Comparison of ENCODE assay signal across 1 cellular context in the genomic region with DNA sequence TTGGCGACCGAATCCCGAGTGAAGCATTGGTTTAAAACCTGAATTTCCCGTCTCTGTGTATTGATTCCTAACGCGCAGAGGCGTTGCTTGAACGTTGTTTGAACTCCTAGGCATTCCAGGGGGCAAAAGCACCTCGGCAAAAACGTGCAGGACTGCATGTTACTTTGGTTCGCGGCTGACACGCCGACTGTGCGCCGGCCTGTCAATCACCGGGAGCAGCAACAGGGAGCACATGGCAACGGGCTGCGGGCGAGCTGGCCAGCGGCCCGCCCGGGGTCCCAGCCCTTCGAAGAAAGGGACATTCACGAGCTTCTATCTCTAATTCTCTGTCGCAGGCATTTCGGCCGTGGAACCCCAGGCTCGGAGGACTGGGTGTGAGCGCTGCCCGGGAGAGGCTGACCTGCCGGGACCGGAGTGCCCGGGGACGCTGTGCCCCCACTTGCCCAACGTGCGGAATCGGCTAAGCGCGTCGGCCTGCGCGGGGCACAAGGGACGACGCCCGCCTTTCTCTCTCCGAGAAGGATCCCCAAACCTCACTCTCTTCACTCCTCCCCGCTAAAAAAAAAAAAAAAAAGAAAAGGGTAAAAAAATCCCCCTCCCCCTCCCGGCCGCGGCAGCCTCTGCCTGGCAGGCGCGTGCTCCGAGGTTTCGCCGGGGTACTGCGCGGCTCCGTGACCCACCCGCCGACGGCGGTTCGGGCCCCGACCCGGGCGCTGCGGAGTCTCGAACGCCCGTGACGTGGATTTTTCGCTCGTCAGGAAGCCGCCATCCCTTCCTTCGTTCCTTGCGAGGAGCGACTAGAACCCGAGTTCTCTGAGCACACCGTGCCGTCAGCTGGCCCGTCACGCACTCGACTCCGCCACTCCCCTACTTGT.
TF ChIP-seq lines count a peak whose summit lies in the region.

No MANE protein-coding gene starts in this region.

TF ChIP-seq in GM12878, 131 proteins besides CTCF, POLR2A, EP300 and RAD21 (continues in another document):
- no peak for TF ChIP-seq SMAD5 (IDR thresholded peaks at IDR 0.05; ENCODE audit: low read depth)
- no peak for TF ChIP-seq KDM1A (IDR thresholded peaks at IDR 0.05; ENCODE audit: borderline replicate concordance)
- no peak for TF ChIP-seq EGR1 (IDR thresholded peaks at IDR 0.05; ENCODE audit: borderline replicate concordance in 1 of 2, low read depth in 2 of 2, low read length in 2 of 2)
- TF ChIP-seq MEF2B (IDR thresholded peaks at IDR 0.05; ENCODE audit: partially characterized antibody, poor library complexity, severe bottlenecking) = no peak
- no peak for TF ChIP-seq SKIL (IDR thresholded peaks at IDR 0.05; ENCODE audit: low read depth, poor library complexity, severe bottlenecking)
- no peak for TF ChIP-seq GABPA (IDR thresholded peaks at IDR 0.05; ENCODE audit: low read depth)
- no peak for TF ChIP-seq KAT2A (conservative IDR thresholded peaks at IDR 0.05; ENCODE audit: control insufficient read depth, low read depth, low read length)
- peak; percentile 14; the same call in 1 of the 2 replicates for TF ChIP-seq BACH1 (IDR thresholded peaks at IDR 0.05; ENCODE audit: borderline replicate concordance)
- TF ChIP-seq MXI1 (IDR thresholded peaks at IDR 0.05; ENCODE audit: low read depth, low read length) = peak; percentile 40
- no peak for TF ChIP-seq SIN3A (IDR thresholded peaks at IDR 0.05; ENCODE audit: low read depth, low read length)
- 0 out of 2 replicates have a peak, but pooled peaks have one; percentile 28 for TF ChIP-seq NBN (IDR thresholded peaks at IDR 0.05)
- no peak for TF ChIP-seq HDAC6 (IDR thresholded peaks at IDR 0.05; ENCODE audit: unreplicated experiment)
- no peak for TF ChIP-seq BRCA1 (IDR thresholded peaks at IDR 0.05; ENCODE audit: low read depth, low read length)
- TF ChIP-seq NFXL1 (IDR thresholded peaks at IDR 0.05; ENCODE audit: borderline replicate concordance) = no peak
- no peak for TF ChIP-seq SREBF2 (IDR thresholded peaks at IDR 0.05; ENCODE audit: low read length)
- TF ChIP-seq IKZF1 (conservative IDR thresholded peaks at IDR 0.05) = no peak
- no peak for TF ChIP-seq SMAD1 (IDR thresholded peaks at IDR 0.05; ENCODE audit: low read depth, partially characterized antibody)
- no peak for TF ChIP-seq NFYA (IDR thresholded peaks at IDR 0.05; ENCODE audit: borderline replicate concordance, low read depth, low read length)
- TF ChIP-seq RBBP5 (conservative IDR thresholded peaks at IDR 0.05) = no peak
- no peak for TF ChIP-seq SMARCA5 (IDR thresholded peaks at IDR 0.05)
- TF ChIP-seq, protein P1, sequence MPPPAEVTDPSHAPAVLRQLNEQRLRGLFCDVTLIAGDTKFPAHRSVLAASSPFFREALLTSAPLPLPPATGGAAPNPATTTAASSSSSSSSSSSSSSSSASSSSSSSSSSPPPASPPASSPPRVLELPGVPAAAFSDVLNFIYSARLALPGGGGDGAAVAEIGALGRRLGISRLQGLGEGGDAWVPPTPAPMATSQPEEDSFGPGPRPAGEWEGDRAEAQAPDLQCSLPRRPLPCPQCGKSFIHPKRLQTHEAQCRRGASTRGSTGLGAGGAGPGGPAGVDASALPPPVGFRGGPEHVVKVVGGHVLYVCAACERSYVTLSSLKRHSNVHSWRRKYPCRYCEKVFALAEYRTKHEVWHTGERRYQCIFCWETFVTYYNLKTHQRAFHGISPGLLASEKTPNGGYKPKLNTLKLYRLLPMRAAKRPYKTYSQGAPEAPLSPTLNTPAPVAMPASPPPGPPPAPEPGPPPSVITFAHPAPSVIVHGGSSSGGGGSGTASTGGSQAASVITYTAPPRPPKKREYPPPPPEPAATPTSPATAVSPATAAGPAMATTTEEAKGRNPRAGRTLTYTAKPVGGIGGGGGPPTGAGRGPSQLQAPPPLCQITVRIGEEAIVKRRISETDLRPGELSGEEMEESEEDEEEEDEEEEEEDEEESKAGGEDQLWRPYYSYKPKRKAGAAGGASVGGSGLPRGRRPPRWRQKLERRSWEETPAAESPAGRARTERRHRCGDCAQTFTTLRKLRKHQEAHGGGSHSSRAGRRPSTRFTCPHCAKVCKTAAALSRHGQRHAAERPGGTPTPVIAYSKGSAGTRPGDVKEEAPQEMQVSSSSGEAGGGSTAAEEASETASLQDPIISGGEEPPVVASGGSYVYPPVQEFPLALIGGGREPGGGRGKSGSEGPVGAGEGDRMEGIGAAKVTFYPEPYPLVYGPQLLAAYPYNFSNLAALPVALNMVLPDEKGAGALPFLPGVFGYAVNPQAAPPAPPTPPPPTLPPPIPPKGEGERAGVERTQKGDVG (CRISPR knock-in tag; IDR thresholded peaks at IDR 0.05) = no peak
- peak; percentile 96 for TF ChIP-seq PKNOX1 (IDR thresholded peaks at IDR 0.05)
- no peak for TF ChIP-seq ZNF592 (IDR thresholded peaks at IDR 0.05)
- no peak for TF ChIP-seq ZBED1 (IDR thresholded peaks at IDR 0.05; ENCODE audit: borderline replicate concordance)
- no peak for TF ChIP-seq MEF2A (IDR thresholded peaks at IDR 0.05; ENCODE audit: insufficient read depth, low read depth, low read length)
- TF ChIP-seq CHD2 (IDR thresholded peaks at IDR 0.05; ENCODE audit: borderline replicate concordance, low read depth, low read length) = no peak
- TF ChIP-seq EZH2 (IDR thresholded peaks at IDR 0.05; ENCODE audit: borderline replicate concordance, control insufficient read depth, low read depth, low read length) = no peak
- TF ChIP-seq CEBPB (IDR thresholded peaks at IDR 0.05; ENCODE audit: borderline replicate concordance in 1 of 2, low read depth in 2 of 2, low read length in 2 of 2) = no peak
- TF ChIP-seq, protein P2, sequence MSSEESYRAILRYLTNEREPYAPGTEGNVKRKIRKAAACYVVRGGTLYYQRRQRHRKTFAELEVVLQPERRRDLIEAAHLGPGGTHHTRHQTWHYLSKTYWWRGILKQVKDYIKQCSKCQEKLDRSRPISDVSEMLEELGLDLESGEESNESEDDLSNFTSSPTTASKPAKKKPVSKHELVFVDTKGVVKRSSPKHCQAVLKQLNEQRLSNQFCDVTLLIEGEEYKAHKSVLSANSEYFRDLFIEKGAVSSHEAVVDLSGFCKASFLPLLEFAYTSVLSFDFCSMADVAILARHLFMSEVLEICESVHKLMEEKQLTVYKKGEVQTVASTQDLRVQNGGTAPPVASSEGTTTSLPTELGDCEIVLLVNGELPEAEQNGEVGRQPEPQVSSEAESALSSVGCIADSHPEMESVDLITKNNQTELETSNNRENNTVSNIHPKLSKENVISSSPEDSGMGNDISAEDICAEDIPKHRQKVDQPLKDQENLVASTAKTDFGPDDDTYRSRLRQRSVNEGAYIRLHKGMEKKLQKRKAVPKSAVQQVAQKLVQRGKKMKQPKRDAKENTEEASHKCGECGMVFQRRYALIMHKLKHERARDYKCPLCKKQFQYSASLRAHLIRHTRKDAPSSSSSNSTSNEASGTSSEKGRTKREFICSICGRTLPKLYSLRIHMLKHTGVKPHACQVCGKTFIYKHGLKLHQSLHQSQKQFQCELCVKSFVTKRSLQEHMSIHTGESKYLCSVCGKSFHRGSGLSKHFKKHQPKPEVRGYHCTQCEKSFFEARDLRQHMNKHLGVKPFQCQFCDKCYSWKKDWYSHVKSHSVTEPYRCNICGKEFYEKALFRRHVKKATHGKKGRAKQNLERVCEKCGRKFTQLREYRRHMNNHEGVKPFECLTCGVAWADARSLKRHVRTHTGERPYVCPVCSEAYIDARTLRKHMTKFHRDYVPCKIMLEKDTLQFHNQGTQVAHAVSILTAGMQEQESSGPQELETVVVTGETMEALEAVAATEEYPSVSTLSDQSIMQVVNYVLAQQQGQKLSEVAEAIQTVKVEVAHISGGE (CRISPR knock-in tag; IDR thresholded peaks at IDR 0.05) = no peak
- TF ChIP-seq YBX1 (IDR thresholded peaks at IDR 0.05) = no peak
- no peak for TF ChIP-seq E2F4 (IDR thresholded peaks at IDR 0.05; ENCODE audit: low read depth, low read length)
- TF ChIP-seq, protein P3, sequence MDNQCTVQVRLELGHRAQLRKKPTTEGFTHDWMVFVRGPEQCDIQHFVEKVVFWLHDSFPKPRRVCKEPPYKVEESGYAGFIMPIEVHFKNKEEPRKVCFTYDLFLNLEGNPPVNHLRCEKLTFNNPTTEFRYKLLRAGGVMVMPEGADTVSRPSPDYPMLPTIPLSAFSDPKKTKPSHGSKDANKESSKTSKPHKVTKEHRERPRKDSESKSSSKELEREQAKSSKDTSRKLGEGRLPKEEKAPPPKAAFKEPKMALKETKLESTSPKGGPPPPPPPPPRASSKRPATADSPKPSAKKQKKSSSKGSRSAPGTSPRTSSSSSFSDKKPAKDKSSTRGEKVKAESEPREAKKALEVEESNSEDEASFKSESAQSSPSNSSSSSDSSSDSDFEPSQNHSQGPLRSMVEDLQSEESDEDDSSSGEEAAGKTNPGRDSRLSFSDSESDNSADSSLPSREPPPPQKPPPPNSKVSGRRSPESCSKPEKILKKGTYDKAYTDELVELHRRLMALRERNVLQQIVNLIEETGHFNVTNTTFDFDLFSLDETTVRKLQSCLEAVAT (IDR thresholded peaks at IDR 0.05) = no peak
- TF ChIP-seq, protein P4, sequence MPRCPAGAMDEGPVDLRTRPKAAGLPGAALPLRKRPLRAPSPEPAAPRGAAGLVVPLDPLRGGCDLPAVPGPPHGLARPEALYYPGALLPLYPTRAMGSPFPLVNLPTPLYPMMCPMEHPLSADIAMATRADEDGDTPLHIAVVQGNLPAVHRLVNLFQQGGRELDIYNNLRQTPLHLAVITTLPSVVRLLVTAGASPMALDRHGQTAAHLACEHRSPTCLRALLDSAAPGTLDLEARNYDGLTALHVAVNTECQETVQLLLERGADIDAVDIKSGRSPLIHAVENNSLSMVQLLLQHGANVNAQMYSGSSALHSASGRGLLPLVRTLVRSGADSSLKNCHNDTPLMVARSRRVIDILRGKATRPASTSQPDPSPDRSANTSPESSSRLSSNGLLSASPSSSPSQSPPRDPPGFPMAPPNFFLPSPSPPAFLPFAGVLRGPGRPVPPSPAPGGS (IDR thresholded peaks at IDR 0.05; ENCODE audit: borderline replicate concordance, insufficient read depth, low read depth, low read length, poor library complexity, severe bottlenecking) = no peak
- TF ChIP-seq, protein P5, sequence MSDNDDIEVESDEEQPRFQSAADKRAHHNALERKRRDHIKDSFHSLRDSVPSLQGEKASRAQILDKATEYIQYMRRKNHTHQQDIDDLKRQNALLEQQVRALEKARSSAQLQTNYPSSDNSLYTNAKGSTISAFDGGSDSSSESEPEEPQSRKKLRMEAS (IDR thresholded peaks at IDR 0.05; ENCODE audit: low read depth, low read length) = peak; percentile 23; the same call in 1 of the 2 replicates
- no peak for TF ChIP-seq BMI1 (IDR thresholded peaks at IDR 0.05; ENCODE audit: borderline replicate concordance)
- TF ChIP-seq POU2F2 (IDR thresholded peaks at IDR 0.05; ENCODE audit: borderline replicate concordance, low read depth, low read length) = no peak
- TF ChIP-seq POLR2AphosphoS5 (IDR thresholded peaks at IDR 0.05; ENCODE audit: low read length) = no peak
- no peak for TF ChIP-seq TARDBP (IDR thresholded peaks at IDR 0.05; ENCODE audit: borderline replicate concordance)
- no peak for TF ChIP-seq SMC3 (IDR thresholded peaks at IDR 0.05; ENCODE audit: borderline replicate concordance, low read length)
